In genomic region chrX:100649550-100650356, GRCh38 we compare ENCODE assay signal across 1 cellular context.
TF ChIP-seq lines count a peak whose summit lies in the region.

No MANE protein-coding gene starts in this region.

TF ChIP-seq in HepG2, 621 proteins besides CTCF, POLR2A, EP300 and RAD21 (continued from another document and continues in another):
- peak; percentile 26; the same call in 1 of the 2 replicates for TF ChIP-seq AHDC1 (CRISPR knock-in tag; IDR thresholded peaks at IDR 0.05; ENCODE audit: borderline replicate concordance)
- peak; percentile 43; the same call in 1 of the 2 replicates for TF ChIP-seq ZMYM4 (CRISPR knock-in tag; IDR thresholded peaks at IDR 0.05)
- TF ChIP-seq MYC (CRISPR knock-in tag; IDR thresholded peaks at IDR 0.05; ENCODE audit: borderline replicate concordance): no peak
- TF ChIP-seq ZNF850 (CRISPR knock-in tag; conservative IDR thresholded peaks at IDR 0.05): no peak
- TF ChIP-seq ZNF382 (CRISPR knock-in tag; IDR thresholded peaks at IDR 0.05; ENCODE audit: borderline replicate concordance): no peak
- TF ChIP-seq CREB1 (IDR thresholded peaks at IDR 0.05): no peak
- TF ChIP-seq CREB1 (CRISPR knock-in tag; IDR thresholded peaks at IDR 0.05): 0 out of 2 replicates have a peak, but pooled peaks have one; percentile 20
- no peak for TF ChIP-seq ZFP62 (CRISPR knock-in tag; IDR thresholded peaks at IDR 0.05)
- TF ChIP-seq CERS6 (CRISPR knock-in tag; IDR thresholded peaks at IDR 0.05): no peak
- peak; percentile 71; the same call in 1 of the 2 replicates for TF ChIP-seq ZNF710 (CRISPR knock-in tag; IDR thresholded peaks at IDR 0.05; ENCODE audit: borderline replicate concordance)
- no peak for TF ChIP-seq HNRNPUL1 (IDR thresholded peaks at IDR 0.05; ENCODE audit: low read depth, low read length)
- no peak for TF ChIP-seq ZC3H13 (CRISPR knock-in tag; IDR thresholded peaks at IDR 0.05)
- TF ChIP-seq DNMT1 (CRISPR knock-in tag; IDR thresholded peaks at IDR 0.05): no peak
- TF ChIP-seq HMG20B (CRISPR knock-in tag; conservative IDR thresholded peaks at IDR 0.05): peak; percentile 53; the same call in 1 of the 2 replicates
- TF ChIP-seq ZSCAN20 (CRISPR knock-in tag; IDR thresholded peaks at IDR 0.05; ENCODE audit: borderline replicate concordance): no peak
- TF ChIP-seq HHEX (CRISPR knock-in tag; IDR thresholded peaks at IDR 0.05): no peak
- no peak for TF ChIP-seq ZNF12 (CRISPR knock-in tag; IDR thresholded peaks at IDR 0.05)
- 0 out of 2 replicates have a peak, but pooled peaks have one; percentile 25 for TF ChIP-seq POLR2AphosphoS5 (IDR thresholded peaks at IDR 0.05; ENCODE audit: low read depth, low read length)
- TF ChIP-seq THRA (CRISPR knock-in tag; IDR thresholded peaks at IDR 0.05; ENCODE audit: borderline replicate concordance): peak; percentile 26; the same call in 1 of the 2 replicates
- peak; percentile 39; the same call in 1 of the 2 replicates for TF ChIP-seq RXRB (CRISPR knock-in tag; IDR thresholded peaks at IDR 0.05; ENCODE audit: borderline replicate concordance)
- no peak for TF ChIP-seq ZBTB21 (CRISPR knock-in tag; IDR thresholded peaks at IDR 0.05)
- TF ChIP-seq SIN3A (IDR thresholded peaks at IDR 0.05; ENCODE audit: borderline replicate concordance, low read depth, low read length): no peak
- TF ChIP-seq JDP2 (CRISPR knock-in tag; IDR thresholded peaks at IDR 0.05; ENCODE audit: borderline replicate concordance): no peak
- TF ChIP-seq ZNF619 (CRISPR knock-in tag; IDR thresholded peaks at IDR 0.05): no peak
- TF ChIP-seq MIXL1 (CRISPR knock-in tag; IDR thresholded peaks at IDR 0.05): no peak
- peak; percentile 73 for TF ChIP-seq SALL1 (CRISPR knock-in tag; IDR thresholded peaks at IDR 0.05)
- peak; percentile 75 for TF ChIP-seq KDM6A (CRISPR knock-in tag; IDR thresholded peaks at IDR 0.05; ENCODE audit: low read depth)
- no peak for TF ChIP-seq ZNF639 (CRISPR knock-in tag; conservative IDR thresholded peaks at IDR 0.05)
- TF ChIP-seq ZFP36L2 (CRISPR knock-in tag; IDR thresholded peaks at IDR 0.05): no peak
- TF ChIP-seq BHLHE40 (IDR thresholded peaks at IDR 0.05; ENCODE audit: low read length): no peak
- TF ChIP-seq TBP (CRISPR knock-in tag; IDR thresholded peaks at IDR 0.05): no peak
- no peak for TF ChIP-seq SOX6 (IDR thresholded peaks at IDR 0.05)
- TF ChIP-seq SOX6 (CRISPR knock-in tag; IDR thresholded peaks at IDR 0.05): 0 out of 2 replicates have a peak, but pooled peaks have one; percentile 21
- peak; percentile 45; the same call in 1 of the 2 replicates for TF ChIP-seq PHF21A (CRISPR knock-in tag; IDR thresholded peaks at IDR 0.05)
- TF ChIP-seq ESRRA (CRISPR knock-in tag; IDR thresholded peaks at IDR 0.05; ENCODE audit: low read depth): no peak
- peak; percentile 70 for TF ChIP-seq GATAD2A (CRISPR knock-in tag; IDR thresholded peaks at IDR 0.05)
- peak; percentile 15; the same call in 1 of the 2 replicates for TF ChIP-seq HOXA3 (CRISPR knock-in tag; IDR thresholded peaks at IDR 0.05)
- TF ChIP-seq PAXIP1 (CRISPR knock-in tag; conservative IDR thresholded peaks at IDR 0.05): peak; percentile 83
- peak; percentile 37 for TF ChIP-seq XRCC5 (optimal IDR thresholded peaks at IDR 0.05; ENCODE audit: low read length)
- TF ChIP-seq ZNF460 (CRISPR knock-in tag; IDR thresholded peaks at IDR 0.05; ENCODE audit: borderline replicate concordance): no peak
- TF ChIP-seq STAT5B (CRISPR knock-in tag; IDR thresholded peaks at IDR 0.05): no peak
- no peak for TF ChIP-seq PRPF4 (IDR thresholded peaks at IDR 0.05; ENCODE audit: low read depth, low read length, poor library complexity, severe bottlenecking)
- no peak for TF ChIP-seq AGO2 (optimal IDR thresholded peaks at IDR 0.05; ENCODE audit: low read depth, low read length)
- TF ChIP-seq BCLAF1 (IDR thresholded peaks at IDR 0.05): no peak
- no peak for TF ChIP-seq TRAFD1 (CRISPR knock-in tag; IDR thresholded peaks at IDR 0.05; ENCODE audit: borderline replicate concordance)
- TF ChIP-seq KDM3A (CRISPR knock-in tag; IDR thresholded peaks at IDR 0.05; ENCODE audit: low read depth): no peak
